In genomic region chr6:161242113-161242512, GRCh38 we compare ENCODE assay signal across 26 cellular contexts.
"Had no signal": no experiment of that assay in that cellular context is flagged by ENCODE, and none has a peak within 500 bp of the region (broad histone marks: within the 10 kb centered on the region; RNA-seq: fewer than 3 reads in every experiment).

No MANE protein-coding gene starts in this region.

- H3K9ac ChIP-seq: neural progenitor cell had no signal

- H3K27me3 Mint-ChIP-seq: activated CD4-positive, alpha-beta T cell treated with anti-CD3 and anti-CD28 coated beads, Interleukin-2, amount 10 ng/mL, durations not matched to agents 7 days and 5 days; activated CD8-positive, alpha-beta T cell treated with anti-CD3 and anti-CD28 coated beads for 36 hours; activated T-helper 17 cell treated with anti-CD3 and anti-CD28 coated beads, Interleukin-2, amount 50 U/mL, for 72 hours; stimulated activated memory B cell treated with anti-CD40 and anti-IgM and Interleukin-4, amounts not matched to agents 10 μg/mL and 1 μg/mL and 100 μg/mL, for 72 hours had no signal

- H3K4me1 Mint-ChIP-seq: stimulated activated memory B cell treated with anti-CD40 and anti-IgM and Interleukin-4, amounts not matched to agents 10 μg/mL and 1 μg/mL and 100 μg/mL, for 72 hours had no signal

- DNase-seq: activated CD4-positive, alpha-beta T cell treated with anti-CD3 and anti-CD28 coated beads for 1 hour; activated CD4-positive, alpha-beta T cell treated with anti-CD3 and anti-CD28 coated beads, Interleukin-2, amount 10 ng/mL, durations not matched to agents 7 days and 5 days; activated CD8-positive, alpha-beta T cell treated with anti-CD3 and anti-CD28 coated beads for 36 hours; activated gamma-delta T cell treated with Interleukin-2 at 50 U/mL for 16 hours; activated naive CD4-positive, alpha-beta T cell treated with anti-CD3 and anti-CD28 coated beads, Interleukin-2, amount 50 U/mL, for 16 hours; activated T-cell treated with anti-CD3 and anti-CD28 coated beads, Interleukin-2, amount 50 U/mL, for 4 hours; amniotic stem cell; brain microvascular endothelial cell; caudate nucleus; dermis blood vessel endothelial cell; effector CD8-positive, alpha-beta T cell; erythroblast; gastrocnemius medialis; glutamatergic neuron; left cardiac atrium; left ventricle myocardium superior; right cardiac atrium; spleen; SW 1271; T-helper 2 cell; testis; transverse colon had no signal

- H3K27ac Mint-ChIP-seq: activated CD4-positive, alpha-beta T cell treated with anti-CD3 and anti-CD28 coated beads, Interleukin-2, amount 10 ng/mL, durations not matched to agents 7 days and 5 days; activated CD8-positive, alpha-beta T cell treated with anti-CD3 and anti-CD28 coated beads for 36 hours; activated T-helper 17 cell treated with anti-CD3 and anti-CD28 coated beads, Interleukin-2, amount 50 U/mL, for 72 hours; neural progenitor cell; stimulated activated memory B cell treated with anti-CD40 and anti-IgM and Interleukin-4, amounts not matched to agents 10 μg/mL and 1 μg/mL and 100 μg/mL, for 72 hours had no signal

- H3K27ac ChIP-seq: brain microvascular endothelial cell, gastrocnemius medialis, neural progenitor cell, testis, transverse colon had no signal

- H3K4me1 ChIP-seq: gastrocnemius medialis, testis, transverse colon had no signal

- H3K4me3 Mint-ChIP-seq: activated CD4-positive, alpha-beta T cell treated with anti-CD3 and anti-CD28 coated beads, Interleukin-2, amount 10 ng/mL, durations not matched to agents 7 days and 5 days; activated CD8-positive, alpha-beta T cell treated with anti-CD3 and anti-CD28 coated beads for 36 hours; activated T-cell treated with anti-CD3 and anti-CD28 coated beads, Interleukin-2, amount 50 U/mL, for 4 hours; activated T-helper 17 cell treated with anti-CD3 and anti-CD28 coated beads, Interleukin-2, amount 50 U/mL, for 72 hours; neural progenitor cell; stimulated activated memory B cell treated with anti-CD40 and anti-IgM and Interleukin-4, amounts not matched to agents 10 μg/mL and 1 μg/mL and 100 μg/mL, for 72 hours had no signal

- H3K36me3 Mint-ChIP-seq: stimulated activated memory B cell treated with anti-CD40 and anti-IgM and Interleukin-4, amounts not matched to agents 10 μg/mL and 1 μg/mL and 100 μg/mL, for 72 hours had no signal

- H3K9me3 Mint-ChIP-seq: activated CD8-positive, alpha-beta T cell treated with anti-CD3 and anti-CD28 coated beads for 36 hours; activated T-cell treated with anti-CD3 and anti-CD28 coated beads, Interleukin-2, amount 50 U/mL, for 4 hours; activated T-helper 17 cell treated with anti-CD3 and anti-CD28 coated beads, Interleukin-2, amount 50 U/mL, for 72 hours; stimulated activated memory B cell treated with anti-CD40 and anti-IgM and Interleukin-4, amounts not matched to agents 10 μg/mL and 1 μg/mL and 100 μg/mL, for 72 hours had no signal

- ATAC-seq: activated CD8-positive, alpha-beta T cell treated with anti-CD3 and anti-CD28 coated beads for 36 hours; activated T-cell treated with anti-CD3 and anti-CD28 coated beads, Interleukin-2, amount 50 U/mL, for 4 hours; activated T-helper 17 cell treated with anti-CD3 and anti-CD28 coated beads, Interleukin-2, amount 50 U/mL, for 72 hours; gastrocnemius medialis; left ventricle myocardium superior; stimulated activated memory B cell treated with anti-CD40 and anti-IgM and Interleukin-4, amounts not matched to agents 10 μg/mL and 1 μg/mL and 100 μg/mL, for 72 hours had no signal

- H3K9me3 ChIP-seq: gastrocnemius medialis, spleen, testis, transverse colon had no signal

- H3K36me3 ChIP-seq: brain microvascular endothelial cell, gastrocnemius medialis, neural progenitor cell, transverse colon had no signal

- H3K27me3 ChIP-seq: brain microvascular endothelial cell, gastrocnemius medialis, hepatocyte, neural progenitor cell, spleen, testis, transverse colon had no signal

- H3K4me3 ChIP-seq: gastrocnemius medialis, hepatocyte, neural progenitor cell, spleen, testis, transverse colon had no signal
